Comparison of ENCODE assay signal across 14 cellular contexts in genomic region chr7:72183835-72184234, GRCh38.
A peak's percentile ranks its signal among the peaks of the same experiment; 100 is the strongest.
DNase-seq lines count a peak whose midpoint lies in the region; ATAC-seq and TF ChIP-seq lines count a peak whose summit lies in the region.
"Had no signal": no experiment of that assay in that cellular context is flagged by ENCODE, and none has a peak within 500 bp of the region (broad histone marks: within the 10 kb centered on the region; RNA-seq: fewer than 3 reads in every experiment).

No MANE protein-coding gene starts in this region.

- H2AFZ ChIP-seq in neural progenitor cell (replicated peaks), result no peak overlapping the region

- H3K27me3 ChIP-seq in neural progenitor cell, result no peaks in the 10 kb centered on the region

- no peak overlapping the region for H3K27ac ChIP-seq in neural progenitor cell
- H3K27ac ChIP-seq: RWPE1 had no signal

- H3K4me1 Mint-ChIP-seq in WTC11 (peaks cover 29% of the 10 kb centered on the region), neural progenitor cell (no peaks in the 10 kb centered on the region)

- no peaks in the 10 kb centered on the region for H3K4me1 ChIP-seq in neural progenitor cell

- ATAC-seq in WTC11 (no peak), GM19463 (IDR thresholded peaks at IDR 0.05; ENCODE audit: unreplicated experiment) (no peak), GM21390 (IDR thresholded peaks at IDR 0.05; ENCODE audit: unreplicated experiment) (no peak)

- DNase-seq in SIG-M5 treated with dmso at 0.1 percent for 504 hours (lab: John Stamatoyannopoulos, UW; ENCODE audit: unreplicated experiment) (peak; percentile 13), SIG-M5 (lab: John Stamatoyannopoulos, UW) (no peak), KBM-7 (peak; percentile 5), WTC11 (ENCODE audit: low spot score) (peak; percentile 16), neural progenitor cell (ENCODE audit: low spot score) (peak; percentile 56), HCEC 1CT (no peak)
- DNase-seq: central memory CD4-positive, alpha-beta T cell; NCI-H1436 treated with DMSO at 0.1 percent for 48 hours; posterior cingulate gyrus; stimulated activated CD4-positive, alpha-beta T cell treated with anti-CD3 and anti-CD28 coated beads, Interleukin-4, amount 100 ng/mL, for 24 hours had no signal

- H3F3A ChIP-seq in neural progenitor cell (ENCODE audit: low read depth), result no peaks in the 10 kb centered on the region

- no peaks in the 10 kb centered on the region for H4K20me1 ChIP-seq in neural progenitor cell (ENCODE audit: low read depth)

- POLR2A ChIA-PET in WTC11 (lab: Charles Lee), result no interaction called here

- in situ Hi-C loops in KBM-7 (cut with MboI; ENCODE audit: low pct_unique_long_range_greater_than_20kb, low sequenced_read_pairs), result no loop called here

- H3K27ac Mint-ChIP-seq in WTC11 (no peak overlapping the region), neural progenitor cell (no peak overlapping the region)
- H3K27ac Mint-ChIP-seq: activated T-helper 1 cell treated with anti-CD3 and anti-CD28 coated beads, Interleukin-12 subunit alpha, Interleukin-12 subunit beta, Interleukin-2, Interleukin-4 antibody, amounts not matched to agents 30 ng/mL and 10 ng/mL and 1 ng/mL, durations not matched to agents 14 hours and 24 hours and 36 hours had no signal

- H3K9me3 ChIP-seq in neural progenitor cell (ENCODE audit: low read depth), result no peaks in the 10 kb centered on the region

- no peaks in the 10 kb centered on the region for H3K36me3 ChIP-seq in neural progenitor cell

- H3K27me3 Mint-ChIP-seq in WTC11 (ENCODE audit: low read depth) (no peaks in the 10 kb centered on the region), neural progenitor cell (ENCODE audit: insufficient read depth, low read depth) (no peaks in the 10 kb centered on the region)

- no peaks in the 10 kb centered on the region for H3K79me2 ChIP-seq in neural progenitor cell (ENCODE audit: low read depth)

- H3K4me3 Mint-ChIP-seq in WTC11, result no peak overlapping the region
- H3K4me3 Mint-ChIP-seq in neural progenitor cell, result no peak overlapping the region
- H3K4me3 Mint-ChIP-seq: activated T-helper 1 cell treated with anti-CD3 and anti-CD28 coated beads, Interleukin-12 subunit alpha, Interleukin-12 subunit beta, Interleukin-2, Interleukin-4 antibody, amounts not matched to agents 30 ng/mL and 10 ng/mL and 1 ng/mL, durations not matched to agents 14 hours and 24 hours and 36 hours had no signal

- no peak overlapping the region for H3K4me2 ChIP-seq in neural progenitor cell

- no peak overlapping the region for H3K9ac ChIP-seq in neural progenitor cell

- H3K4me3 ChIP-seq in neural progenitor cell, result no peak overlapping the region

- TF ChIP-seq CTCF in WTC11 (IDR thresholded peaks at IDR 0.05) (peak; percentile 18; the same call in 1 of the 2 replicates), neural progenitor cell (IDR thresholded peaks at IDR 0.05) (peak; percentile 63)

- CTCF ChIA-PET in WTC11 (lab: Charles Lee), result interaction anchor here (0.5 to 0.7 kb wide), 2 partner anchors 224 to 247 kb away, joined by 3 read pairs; no protein-coding TSS in a partner anchor

- peaks cover 4% of the 10 kb centered on the region; the same call in 1 of the 2 replicates for H3K9me3 Mint-ChIP-seq in WTC11
- H3K9me3 Mint-ChIP-seq in neural progenitor cell, result no peaks in the 10 kb centered on the region

- H3K36me3 Mint-ChIP-seq in WTC11, result peaks cover 4% of the 10 kb centered on the region; the same call in 1 of the 2 replicates
- no peaks in the 10 kb centered on the region for H3K36me3 Mint-ChIP-seq in neural progenitor cell

TF ChIP-seq in WTC11, 78 proteins besides CTCF, POLR2A, EP300 and RAD21 (continues in another document):
- TF ChIP-seq, protein P1, sequence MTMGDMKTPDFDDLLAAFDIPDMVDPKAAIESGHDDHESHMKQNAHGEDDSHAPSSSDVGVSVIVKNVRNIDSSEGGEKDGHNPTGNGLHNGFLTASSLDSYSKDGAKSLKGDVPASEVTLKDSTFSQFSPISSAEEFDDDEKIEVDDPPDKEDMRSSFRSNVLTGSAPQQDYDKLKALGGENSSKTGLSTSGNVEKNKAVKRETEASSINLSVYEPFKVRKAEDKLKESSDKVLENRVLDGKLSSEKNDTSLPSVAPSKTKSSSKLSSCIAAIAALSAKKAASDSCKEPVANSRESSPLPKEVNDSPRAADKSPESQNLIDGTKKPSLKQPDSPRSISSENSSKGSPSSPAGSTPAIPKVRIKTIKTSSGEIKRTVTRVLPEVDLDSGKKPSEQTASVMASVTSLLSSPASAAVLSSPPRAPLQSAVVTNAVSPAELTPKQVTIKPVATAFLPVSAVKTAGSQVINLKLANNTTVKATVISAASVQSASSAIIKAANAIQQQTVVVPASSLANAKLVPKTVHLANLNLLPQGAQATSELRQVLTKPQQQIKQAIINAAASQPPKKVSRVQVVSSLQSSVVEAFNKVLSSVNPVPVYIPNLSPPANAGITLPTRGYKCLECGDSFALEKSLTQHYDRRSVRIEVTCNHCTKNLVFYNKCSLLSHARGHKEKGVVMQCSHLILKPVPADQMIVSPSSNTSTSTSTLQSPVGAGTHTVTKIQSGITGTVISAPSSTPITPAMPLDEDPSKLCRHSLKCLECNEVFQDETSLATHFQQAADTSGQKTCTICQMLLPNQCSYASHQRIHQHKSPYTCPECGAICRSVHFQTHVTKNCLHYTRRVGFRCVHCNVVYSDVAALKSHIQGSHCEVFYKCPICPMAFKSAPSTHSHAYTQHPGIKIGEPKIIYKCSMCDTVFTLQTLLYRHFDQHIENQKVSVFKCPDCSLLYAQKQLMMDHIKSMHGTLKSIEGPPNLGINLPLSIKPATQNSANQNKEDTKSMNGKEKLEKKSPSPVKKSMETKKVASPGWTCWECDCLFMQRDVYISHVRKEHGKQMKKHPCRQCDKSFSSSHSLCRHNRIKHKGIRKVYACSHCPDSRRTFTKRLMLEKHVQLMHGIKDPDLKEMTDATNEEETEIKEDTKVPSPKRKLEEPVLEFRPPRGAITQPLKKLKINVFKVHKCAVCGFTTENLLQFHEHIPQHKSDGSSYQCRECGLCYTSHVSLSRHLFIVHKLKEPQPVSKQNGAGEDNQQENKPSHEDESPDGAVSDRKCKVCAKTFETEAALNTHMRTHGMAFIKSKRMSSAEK (CRISPR knock-in tag; IDR thresholded peaks at IDR 0.05; ENCODE audit: borderline replicate concordance), result no peak
- no peak for TF ChIP-seq ZNF423 (CRISPR knock-in tag; IDR thresholded peaks at IDR 0.05)
- no peak for TF ChIP-seq MLX (CRISPR knock-in tag; IDR thresholded peaks at IDR 0.05)
- no peak for TF ChIP-seq ZNF425 (CRISPR knock-in tag; conservative IDR thresholded peaks at IDR 0.05)
- TF ChIP-seq PREB (CRISPR knock-in tag; IDR thresholded peaks at IDR 0.05; ENCODE audit: borderline replicate concordance), result no peak
- TF ChIP-seq, protein P2, sequence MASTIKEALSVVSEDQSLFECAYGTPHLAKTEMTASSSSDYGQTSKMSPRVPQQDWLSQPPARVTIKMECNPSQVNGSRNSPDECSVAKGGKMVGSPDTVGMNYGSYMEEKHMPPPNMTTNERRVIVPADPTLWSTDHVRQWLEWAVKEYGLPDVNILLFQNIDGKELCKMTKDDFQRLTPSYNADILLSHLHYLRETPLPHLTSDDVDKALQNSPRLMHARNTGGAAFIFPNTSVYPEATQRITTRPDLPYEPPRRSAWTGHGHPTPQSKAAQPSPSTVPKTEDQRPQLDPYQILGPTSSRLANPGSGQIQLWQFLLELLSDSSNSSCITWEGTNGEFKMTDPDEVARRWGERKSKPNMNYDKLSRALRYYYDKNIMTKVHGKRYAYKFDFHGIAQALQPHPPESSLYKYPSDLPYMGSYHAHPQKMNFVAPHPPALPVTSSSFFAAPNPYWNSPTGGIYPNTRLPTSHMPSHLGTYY (CRISPR knock-in tag; IDR thresholded peaks at IDR 0.05), result no peak
- TF ChIP-seq, protein P3, sequence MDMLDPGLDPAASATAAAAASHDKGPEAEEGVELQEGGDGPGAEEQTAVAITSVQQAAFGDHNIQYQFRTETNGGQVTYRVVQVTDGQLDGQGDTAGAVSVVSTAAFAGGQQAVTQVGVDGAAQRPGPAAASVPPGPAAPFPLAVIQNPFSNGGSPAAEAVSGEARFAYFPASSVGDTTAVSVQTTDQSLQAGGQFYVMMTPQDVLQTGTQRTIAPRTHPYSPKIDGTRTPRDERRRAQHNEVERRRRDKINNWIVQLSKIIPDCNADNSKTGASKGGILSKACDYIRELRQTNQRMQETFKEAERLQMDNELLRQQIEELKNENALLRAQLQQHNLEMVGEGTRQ (CRISPR knock-in tag; IDR thresholded peaks at IDR 0.05), result no peak
- no peak for TF ChIP-seq ZNF396 (CRISPR knock-in tag; IDR thresholded peaks at IDR 0.05; ENCODE audit: borderline replicate concordance)
- TF ChIP-seq MXD4 (CRISPR knock-in tag; IDR thresholded peaks at IDR 0.05; ENCODE audit: borderline replicate concordance), result no peak

Comparison
In these comparisons a context has a peak if more than half of its experiments do, and no peak if none do; other contexts are left out.
1. DNase-seq: peak in SIG-M5 treated with dmso at 0.1 percent for 504 hours (single experiment), KBM-7 (single experiment), WTC11 (single experiment) and neural progenitor cell (single experiment); none in SIG-M5 (single experiment) and HCEC 1CT (single experiment).